19 cellular contexts compared by ENCODE assay signal in genomic region chr5:43560128-43560527, GRCh38. TPM values are rescaled to one million over a fixed set of nuclear protein-coding genes. Genes with fewer than 3 reads are reported as not detected.
DNase-seq lines count a peak whose midpoint lies in the region; ATAC-seq, FAIRE-seq and TF ChIP-seq lines count a peak whose summit lies in the region.
"Had no signal": no experiment of that assay in that cellular context is flagged by ENCODE, and none has a peak within 500 bp of the region (broad histone marks: within the 10 kb centered on the region; RNA-seq: fewer than 3 reads in every experiment).

No MANE protein-coding gene starts in this region.

- no peaks in the 10 kb centered on the region; a peak in 2 of 5 replicates for H3K27me3 ChIP-seq in HepG2 (ENCODE audit: control insufficient read depth in 1 of 2, insufficient read depth in 2 of 2, low read length in 2 of 2)
- no peaks in the 10 kb centered on the region for H3K27me3 ChIP-seq in right lobe of liver
- H3K27me3 ChIP-seq: adrenal gland, gastroesophageal sphincter, tibial nerve had no signal

- peak overlapping the region; percentile 19; the same call in 1 of the 2 replicates for H3K4me2 ChIP-seq in HepG2 (ENCODE audit: low read depth, low read length)

- TF ChIP-seq CTCF in HepG2 (CRISPR knock-in tag; IDR thresholded peaks at IDR 0.05): no peak
- no peak for TF ChIP-seq CTCF in right lobe of liver (IDR thresholded peaks at IDR 0.05)
- TF ChIP-seq CTCF in mucosa of descending colon (IDR thresholded peaks at IDR 0.05): no peak

- no peak overlapping the region for H3K27ac ChIP-seq in HepG2 (ENCODE audit: extremely low read length, insufficient read depth, low read length)
- no peak overlapping the region for H3K27ac ChIP-seq in right lobe of liver
- H3K27ac ChIP-seq: adrenal gland, gastroesophageal sphincter, prostate gland, tibial nerve had no signal

- BruUV-seq in HepG2 (replicated peaks; lab: Mats Ljungman, UMichigan): no TSS peak

- H3K36me3 ChIP-seq in HepG2 (replicated peaks in 1 of 2; ENCODE audit: control insufficient read depth in 1 of 2, insufficient read depth in 2 of 2, low read length in 2 of 2): no peaks in the 10 kb centered on the region
- no peaks in the 10 kb centered on the region for H3K36me3 ChIP-seq in right lobe of liver
- H3K36me3 ChIP-seq in mucosa of descending colon (ENCODE audit: low read depth): no peaks in the 10 kb centered on the region
- H3K36me3 ChIP-seq: adrenal gland, gastroesophageal sphincter, prostate gland, tibial nerve had no signal

- 6% methylated on average over 2 of the region's 2 CpGs for WGBS in HepG2 (ENCODE audit: low lambda C conversion rate)
- WGBS in right lobe of liver (ENCODE audit: insufficient coverage, low coverage, low lambda C conversion rate, missing lambda C conversion rate): 62% methylated on average over 2 of the region's 2 CpGs

- no peak overlapping the region for H3K9ac ChIP-seq in HepG2 (ENCODE audit: insufficient read depth, low read depth, low read length)

- POLR2A ChIA-PET in HepG2 (lab: Yijun Ruan, JAX): interaction anchor here (1.9 kb wide), 1 partner anchor 76 kb away, joined by 8 read pairs; the partner anchor contains the start of gene TMEM267

- H3K79me2 ChIP-seq in HepG2 (ENCODE audit: insufficient read depth, low read length): peaks cover 12% of the 10 kb centered on the region

- no peak overlapping the region for H2AFZ ChIP-seq in HepG2 (ENCODE audit: low read length)

- CTCF ChIA-PET in HepG2 (lab: Yijun Ruan, JAX; ENCODE audit: low intra/inter-chr PET ratio, low total read pairs): no interaction called here

- no peak for TF ChIP-seq POLR2A in HepG2 (IDR thresholded peaks at IDR 0.05; ENCODE audit: insufficient read depth in 1 of 2, low read depth in 2 of 2, low read length in 2 of 2)
- no peak for TF ChIP-seq POLR2A in right lobe of liver (IDR thresholded peaks at IDR 0.05)

- TF ChIP-seq EP300 in HepG2 (IDR thresholded peaks at IDR 0.05; ENCODE audit: low read depth in 2 of 2, low read length in 2 of 2) (no peak), HepG2 (CRISPR knock-in tag; IDR thresholded peaks at IDR 0.05; ENCODE audit: borderline replicate concordance) (no peak)

- H4K20me1 ChIP-seq in HepG2 (ENCODE audit: insufficient read depth, low read length): peaks cover 2% of the 10 kb centered on the region; the same call in 1 of the 2 replicates

- H3K9me3 ChIP-seq in HepG2 (ENCODE audit: low read length): no peaks in the 10 kb centered on the region
- H3K9me3 ChIP-seq in right lobe of liver: no peaks in the 10 kb centered on the region
- no peaks in the 10 kb centered on the region for H3K9me3 ChIP-seq in mucosa of descending colon
- H3K9me3 ChIP-seq: adrenal gland, gastroesophageal sphincter, prostate gland, tibial nerve had no signal

- DNase-seq in HepG2 (ENCODE audit: low spot score) (no peak), right lobe of liver (no peak), NCI-H69 (lab: John Stamatoyannopoulos, UW) (peak; percentile 14), fibroblast of gingiva (ENCODE audit: low read depth) (peak; percentile 66), mucosa of descending colon (no peak), NOMO-1 (lab: John Stamatoyannopoulos, UW; ENCODE audit: unreplicated experiment in 2 of 2) (no peak), NCI-H524 (lab: John Stamatoyannopoulos, UW) (no peak)
- DNase-seq: activated CD4-positive, CD25-positive, alpha-beta regulatory T cell treated with anti-CD3 and anti-CD28 coated beads, Interleukin-2, amount 50 U/mL, for 72 hours; activated T-cell treated with anti-CD3 and anti-CD28 coated beads, Interleukin-2, amount 50 U/mL, for 48 hours; adrenal gland; Kasumi-1; OCI-M1; stimulated activated CD8-positive, alpha-beta memory T cell treated with anti-CD3 and anti-CD28 coated beads, Interleukin-4, amount 100 ng/mL, for 48 hours had no signal

- FAIRE-seq in HepG2 (lab: Jason Lieb, UNC): no peak
- FAIRE-seq: D721Med, islet of Langerhans had no signal

- in situ Hi-C loops in HepG2 (cut with HindIII; ENCODE audit: extremely low pct_ligation_motif_present, low pct_unique_long_range_greater_than_20kb): no loop called here

- H3K4me1 ChIP-seq in HepG2 (ENCODE audit: insufficient read depth, low read length) (peaks cover 16% of the 10 kb centered on the region), right lobe of liver (peaks cover 0 to 7% (median 3%) of the 10 kb centered on the region in 4 donors), mucosa of descending colon (ENCODE audit: low read depth) (peaks cover 11% of the 10 kb centered on the region)
- H3K4me1 ChIP-seq: prostate gland had no signal

- intact Hi-C loops in HepG2 (cut with micrococcal nuclease; ENCODE audit: unreplicated experiment) (no loop called here), right lobe of liver (cut with DNase I) (no loop called here), mucosa of descending colon (cut with DNase I, micrococcal nuclease) (no loop called here)

- no peak overlapping the region for H3K4me3 ChIP-seq in HepG2 (replicated peaks in 1 of 3; ENCODE audit: insufficient read depth in 1 of 3, low read depth in 2 of 3, low read length in 3 of 3)
- H3K4me3 ChIP-seq in right lobe of liver: no peak overlapping the region
- no peak overlapping the region for H3K4me3 ChIP-seq in mucosa of descending colon
- H3K4me3 ChIP-seq: adrenal gland, gastroesophageal sphincter, prostate gland, tibial nerve had no signal

- no peak for TF ChIP-seq RAD21 in HepG2 (CRISPR knock-in tag; IDR thresholded peaks at IDR 0.05)

- ATAC-seq in HepG2: no peak
- ATAC-seq in right lobe of liver: no peak
- ATAC-seq in mucosa of descending colon: no peak
- ATAC-seq in GM18870 (IDR thresholded peaks at IDR 0.05; ENCODE audit: unreplicated experiment): no peak
- ATAC-seq: gastroesophageal sphincter had no signal

RNA-seq across cellular contexts. Expression of gene PAIP1, which starts 3.3 kb away (rescaled TPM):
- 116 and 141 TPM in 2 replicates for total RNA-seq in HepG2 (2016; rRNA removed; fragmentation: Illumina TruSeq; extraction: Trizol)
- total RNA-seq in HepG2 (2016; cell fraction: cytosol; rRNA removed; fragmentation: Illumina TruSeq; extraction: Trizol; ENCODE audit: low read depth): 81.1 and 93.2 TPM in 2 replicates
- 125 and 142 TPM in 2 replicates for total RNA-seq in HepG2 (2016; cell fraction: insoluble cytoplasmic fraction; rRNA removed; fragmentation: Illumina TruSeq; extraction: Trizol)
- 177 and 180 TPM in 2 replicates for total RNA-seq in HepG2 (2016; cell fraction: membrane; rRNA removed; fragmentation: Illumina TruSeq; extraction: Trizol)
- total RNA-seq in HepG2 (2016; cell fraction: nucleus; rRNA removed; fragmentation: Illumina TruSeq; extraction: Trizol): 59.2 and 68.0 TPM in 2 replicates
- polyA plus RNA-seq in HepG2 (2011; rRNA removed): 74.0 and 96.6 TPM in 2 replicates
- polyA plus RNA-seq in HepG2 (2011; cell fraction: cytosol; rRNA removed): 48.2 and 71.1 TPM in 2 replicates
- polyA plus RNA-seq in HepG2 (2011; cell fraction: nucleus; rRNA removed): 21.4 and 24.0 TPM in 2 replicates
- polyA plus RNA-seq in HepG2 (2012): 58.2 and 74.1 TPM in 2 replicates
- 95.5 and 120 TPM in 2 replicates for polyA plus RNA-seq in HepG2 (2016; cell fraction: cytosol; fragmentation: Illumina TruSeq; extraction: Trizol; ENCODE audit: low read depth)
- polyA plus RNA-seq in HepG2 (2016; cell fraction: insoluble cytoplasmic fraction; fragmentation: Illumina TruSeq; extraction: Trizol; ENCODE audit: low read depth): 148 and 150 TPM in 2 replicates
- 144 and 145 TPM in 2 replicates for polyA plus RNA-seq in HepG2 (2016; cell fraction: membrane; fragmentation: Illumina TruSeq; extraction: Trizol; ENCODE audit: low read depth)
- 70.2 and 80.8 TPM in 2 replicates for polyA plus RNA-seq in HepG2 (2016; cell fraction: nucleus; fragmentation: Illumina TruSeq; extraction: Trizol; ENCODE audit: insufficient read depth, low read depth)
- 44.5 and 120 TPM in 2 replicates for polyA minus RNA-seq in HepG2 (2011; rRNA and poly(A)+ RNA removed; ENCODE audit: low replicate concordance)
- polyA minus RNA-seq in HepG2 (2011; cell fraction: cytosol; rRNA and poly(A)+ RNA removed): 47.2 and 50.8 TPM in 2 replicates
- 37.1 and 44.0 TPM in 2 replicates for polyA minus RNA-seq in HepG2 (2011; cell fraction: nucleus; rRNA and poly(A)+ RNA removed)
- 10 to 100 TPM; 36.0 to 56.3 (median 49.3) TPM for total RNA-seq in right lobe of liver
- total RNA-seq in mucosa of descending colon: 10 to 100 TPM; 54.0 to 83.5 (median 57.8) TPM

RNA-seq across cellular contexts. Expression of gene NNT, which starts 42.9 kb away (rescaled TPM):
- total RNA-seq in HepG2 (2016; rRNA removed; fragmentation: Illumina TruSeq; extraction: Trizol): 58.0 and 73.3 TPM in 2 replicates
- total RNA-seq in HepG2 (2016; cell fraction: cytosol; rRNA removed; fragmentation: Illumina TruSeq; extraction: Trizol; ENCODE audit: low read depth): 7.7 and 13.8 TPM in 2 replicates
- 53.3 and 67.8 TPM in 2 replicates for total RNA-seq in HepG2 (2016; cell fraction: insoluble cytoplasmic fraction; rRNA removed; fragmentation: Illumina TruSeq; extraction: Trizol)
- 18.8 and 21.2 TPM in 2 replicates for total RNA-seq in HepG2 (2016; cell fraction: membrane; rRNA removed; fragmentation: Illumina TruSeq; extraction: Trizol)
- total RNA-seq in HepG2 (2016; cell fraction: nucleus; rRNA removed; fragmentation: Illumina TruSeq; extraction: Trizol): 57.3 and 66.1 TPM in 2 replicates
- 18.3 and 21.1 TPM in 2 replicates for polyA plus RNA-seq in HepG2 (2011; rRNA removed)
- polyA plus RNA-seq in HepG2 (2011; cell fraction: cytosol; rRNA removed): 17.9 and 20.8 TPM in 2 replicates
- polyA plus RNA-seq in HepG2 (2011; cell fraction: nucleus; rRNA removed): 14.9 and 15.6 TPM in 2 replicates
- 14.7 and 20.1 TPM in 2 replicates for polyA plus RNA-seq in HepG2 (2012)
- polyA plus RNA-seq in HepG2 (2016; cell fraction: cytosol; fragmentation: Illumina TruSeq; extraction: Trizol; ENCODE audit: low read depth): 1.9 and 3.2 TPM in 2 replicates
- 53.7 and 61.6 TPM in 2 replicates for polyA plus RNA-seq in HepG2 (2016; cell fraction: insoluble cytoplasmic fraction; fragmentation: Illumina TruSeq; extraction: Trizol; ENCODE audit: low read depth)
- polyA plus RNA-seq in HepG2 (2016; cell fraction: membrane; fragmentation: Illumina TruSeq; extraction: Trizol; ENCODE audit: low read depth): 8.4 and 10.0 TPM in 2 replicates
- 45.9 and 52.1 TPM in 2 replicates for polyA plus RNA-seq in HepG2 (2016; cell fraction: nucleus; fragmentation: Illumina TruSeq; extraction: Trizol; ENCODE audit: insufficient read depth, low read depth)
- 77.1 and 157 TPM in 2 replicates for polyA minus RNA-seq in HepG2 (2011; rRNA and poly(A)+ RNA removed; ENCODE audit: low replicate concordance)
- polyA minus RNA-seq in HepG2 (2011; cell fraction: cytosol; rRNA and poly(A)+ RNA removed): 24.7 and 28.9 TPM in 2 replicates
- polyA minus RNA-seq in HepG2 (2011; cell fraction: nucleus; rRNA and poly(A)+ RNA removed): 50.3 and 56.1 TPM in 2 replicates
- 100 to 1,000 TPM in 4 of 6 experiments, 10 to 100 TPM in 2; 81.3 to 250 (median 188) TPM for total RNA-seq in right lobe of liver
- 100 to 1,000 TPM; 111 to 121 (median 119) TPM for total RNA-seq in mucosa of descending colon

RNA-seq across cellular contexts. Expression of gene C5orf34, which starts 45.2 kb away (rescaled TPM):
- 6.2 and 6.4 TPM in 2 replicates for total RNA-seq in HepG2 (2016; rRNA removed; fragmentation: Illumina TruSeq; extraction: Trizol)
- total RNA-seq in HepG2 (2016; cell fraction: cytosol; rRNA removed; fragmentation: Illumina TruSeq; extraction: Trizol; ENCODE audit: low read depth): 2.3 and 2.9 TPM in 2 replicates
- total RNA-seq in HepG2 (2016; cell fraction: insoluble cytoplasmic fraction; rRNA removed; fragmentation: Illumina TruSeq; extraction: Trizol): 6.0 and 7.6 TPM in 2 replicates
- total RNA-seq in HepG2 (2016; cell fraction: membrane; rRNA removed; fragmentation: Illumina TruSeq; extraction: Trizol): 1.5 and 2.4 TPM in 2 replicates
- total RNA-seq in HepG2 (2016; cell fraction: nucleus; rRNA removed; fragmentation: Illumina TruSeq; extraction: Trizol): 13.1 and 15.3 TPM in 2 replicates
- polyA plus RNA-seq in HepG2 (2011; rRNA removed): 2.1 and 3.2 TPM in 2 replicates
- 1.0 and 1.1 TPM in 2 replicates for polyA plus RNA-seq in HepG2 (2011; cell fraction: cytosol; rRNA removed)
- 5.3 and 6.8 TPM in 2 replicates for polyA plus RNA-seq in HepG2 (2011; cell fraction: nucleus; rRNA removed)
- 1.3 and 2.4 TPM in 2 replicates for polyA plus RNA-seq in HepG2 (2012)
- polyA plus RNA-seq in HepG2 (2016; cell fraction: cytosol; fragmentation: Illumina TruSeq; extraction: Trizol; ENCODE audit: low read depth): 0.32 and 0.37 TPM in 2 replicates
- 4.7 and 5.0 TPM in 2 replicates for polyA plus RNA-seq in HepG2 (2016; cell fraction: insoluble cytoplasmic fraction; fragmentation: Illumina TruSeq; extraction: Trizol; ENCODE audit: low read depth)
- 0.64 and 0.65 TPM in 2 replicates for polyA plus RNA-seq in HepG2 (2016; cell fraction: membrane; fragmentation: Illumina TruSeq; extraction: Trizol; ENCODE audit: low read depth)
- 11.9 and 12.6 TPM in 2 replicates for polyA plus RNA-seq in HepG2 (2016; cell fraction: nucleus; fragmentation: Illumina TruSeq; extraction: Trizol; ENCODE audit: insufficient read depth, low read depth)
- polyA minus RNA-seq in HepG2 (2011; rRNA and poly(A)+ RNA removed; ENCODE audit: low replicate concordance): 1.1 and 11.7 TPM in 2 replicates
- 1.3 and 2.5 TPM in 2 replicates for polyA minus RNA-seq in HepG2 (2011; cell fraction: cytosol; rRNA and poly(A)+ RNA removed)
- polyA minus RNA-seq in HepG2 (2011; cell fraction: nucleus; rRNA and poly(A)+ RNA removed): 13.1 and 17.1 TPM in 2 replicates
- under 1 TPM; 0.15 to 0.99 (median 0.72) TPM for total RNA-seq in right lobe of liver
- 1 to 10 TPM; 1.3 to 2.9 (median 1.7) TPM for total RNA-seq in mucosa of descending colon

Comparison
In these comparisons a context has a peak if more than half of its experiments do, and no peak if none do; other contexts are left out.
1. DNase-seq: peak in NCI-H69 (single experiment) and fibroblast of gingiva (single experiment); none in HepG2 (single experiment), right lobe of liver (0 of 3), mucosa of descending colon (0 of 3), NOMO-1 (0 of 2) and NCI-H524 (0 of 2).